Comparison of ENCODE assay signal across 9 cellular contexts in the genomic region with DNA sequence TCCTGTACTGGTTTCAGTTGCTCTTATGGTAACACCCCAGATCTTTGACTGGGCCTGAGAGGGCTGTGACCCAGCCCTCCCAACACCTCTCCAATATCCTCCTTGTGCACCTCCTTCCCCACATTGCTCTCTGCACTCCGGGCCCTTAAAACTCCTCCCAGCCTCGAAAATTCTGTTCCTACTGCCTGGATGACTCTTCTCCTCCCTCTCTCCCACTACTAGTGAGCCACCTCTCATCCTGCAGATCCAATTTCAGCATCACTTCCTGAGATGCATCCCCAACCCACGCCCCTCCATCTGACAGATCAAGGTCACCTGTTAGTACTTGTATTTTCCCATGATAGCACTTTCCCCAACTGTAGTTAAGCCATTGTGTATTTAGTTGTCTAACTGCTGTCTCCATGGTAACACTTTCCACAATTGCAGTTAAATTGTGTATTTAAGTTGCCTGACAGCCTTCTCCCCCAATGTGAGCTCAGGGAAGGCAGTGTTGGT. TPM values are rescaled to one million over a fixed set of nuclear protein-coding genes. Genes with fewer than 3 reads are reported as not detected.
DNase-seq lines count a peak whose midpoint lies in the region; ATAC-seq and TF ChIP-seq lines count a peak whose summit lies in the region.
"Had no signal": no experiment of that assay in that cellular context is flagged by ENCODE, and none has a peak within 500 bp of the region (broad histone marks: within the 10 kb centered on the region; RNA-seq: fewer than 3 reads in every experiment).

No MANE protein-coding gene starts in this region.

- no peak for TF ChIP-seq POLR2A in prostate gland (IDR thresholded peaks at IDR 0.05)

- DNase-seq in HT1080 (ENCODE audit: low read depth) (peak; percentile 87), NCI-H2227 treated with DMSO at 0.1 percent for 48 hours (lab: John Stamatoyannopoulos, UW) (peak; percentile 88), caudate nucleus (lab: John Stamatoyannopoulos, UW) (peak in 45 of 61 donors; percentile 1 to 90 (median 39)), prostate gland (ENCODE audit: low spot score) (no peak), NOMO-1 (lab: John Stamatoyannopoulos, UW; ENCODE audit: unreplicated experiment in 2 of 2) (no peak), Right ventricle myocardium inferior (ENCODE audit: missing footprints) (no peak)
- DNase-seq in effector CD4-positive, alpha-beta T cell = no peak

- H3K27ac ChIP-seq in caudate nucleus (ENCODE audit: low read depth, low read length) (peak overlapping the region; percentile 80), prostate gland (peak overlapping the region; percentile 70 to 81)
- H3K27ac ChIP-seq: right atrium auricular region had no signal

- 20% methylated on average over 3 of the region's 3 CpGs for WGBS in prostate gland

- intact Hi-C loops in prostate gland (cut with DNase I) = no loop called here
- intact Hi-C loops in Right ventricle myocardium inferior (cut with DNase I) = no loop called here

- no peak overlapping the region for H3K4me3 ChIP-seq in prostate gland
- H3K4me3 ChIP-seq: right atrium auricular region had no signal

- ATAC-seq in GM18502 (IDR thresholded peaks at IDR 0.05; ENCODE audit: poor library complexity, unreplicated experiment) (no peak), Right ventricle myocardium inferior (no peak)

- no peaks in the 10 kb centered on the region for H3K27me3 ChIP-seq in prostate gland (replicated peaks; ENCODE audit: insufficient read depth)
- H3K27me3 ChIP-seq: right atrium auricular region had no signal

- peaks cover 23% of the 10 kb centered on the region for H3K4me1 ChIP-seq in prostate gland (replicated peaks)
- H3K4me1 ChIP-seq: right atrium auricular region had no signal

- no peaks in the 10 kb centered on the region for H3K9me3 ChIP-seq in prostate gland
- H3K9me3 ChIP-seq: right atrium auricular region had no signal

- H3K36me3 ChIP-seq in prostate gland = no peaks in the 10 kb centered on the region
- H3K36me3 ChIP-seq: right atrium auricular region had no signal

- no peak for TF ChIP-seq CTCF in prostate gland (IDR thresholded peaks at IDR 0.05)

RNA-seq across cellular contexts. Expression of gene NT5DC3, which starts 11.5 kb away (rescaled TPM):
- 17.1 and 21.6 TPM in 2 replicates for total RNA-seq in HT1080 (2014; rRNA removed; shearing (Covaris generic))
- 13.4 and 15.1 TPM in 2 replicates for polyA plus RNA-seq in HT1080 (2015; cell fraction: cytosol; rRNA removed)
- 36.9 and 37.1 TPM in 2 replicates for polyA plus RNA-seq in HT1080 (2015; cell fraction: nucleus; rRNA removed)
- total RNA-seq in prostate gland (10 to 100 TPM; 12.4 to 29.7 TPM), Right ventricle myocardium inferior (3.1 TPM)

Comparison
In these comparisons a context has a peak if more than half of its experiments do, and no peak if none do; other contexts are left out.
1. DNase-seq: peak in HT1080 (single experiment), NCI-H2227 treated with DMSO at 0.1 percent for 48 hours (single experiment) and caudate nucleus (45 of 61); none in prostate gland (single experiment), effector CD4-positive, alpha-beta T cell (single experiment), NOMO-1 (0 of 2) and Right ventricle myocardium inferior (single experiment).